Comparison of ENCODE assay signal across 1 cellular context in the genomic region with DNA sequence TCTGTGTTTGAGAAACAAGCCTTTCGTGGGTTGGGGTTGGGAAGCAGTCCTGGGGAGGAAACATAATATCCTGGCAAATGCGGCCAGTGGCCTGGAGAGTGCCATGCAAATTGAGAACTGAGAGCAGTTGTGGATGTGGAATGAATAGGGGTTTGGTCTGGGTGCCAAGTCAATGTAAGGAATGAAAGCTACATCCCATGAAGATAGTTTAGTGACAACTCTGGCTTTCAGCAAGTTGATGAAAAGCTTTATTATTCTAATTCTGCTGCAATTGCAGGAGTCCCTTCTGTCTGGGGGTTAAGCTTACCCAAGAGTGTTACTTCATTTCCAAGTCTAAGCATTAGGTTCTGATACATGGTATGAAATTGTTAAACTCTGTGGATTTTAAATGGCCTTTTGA.
TF ChIP-seq lines count a peak whose summit lies in the region.

No MANE protein-coding gene starts in this region.

TF ChIP-seq in GM23338, 12 proteins besides CTCF, POLR2A, EP300 and RAD21 (continued from another document):
- TF ChIP-seq, protein P1, sequence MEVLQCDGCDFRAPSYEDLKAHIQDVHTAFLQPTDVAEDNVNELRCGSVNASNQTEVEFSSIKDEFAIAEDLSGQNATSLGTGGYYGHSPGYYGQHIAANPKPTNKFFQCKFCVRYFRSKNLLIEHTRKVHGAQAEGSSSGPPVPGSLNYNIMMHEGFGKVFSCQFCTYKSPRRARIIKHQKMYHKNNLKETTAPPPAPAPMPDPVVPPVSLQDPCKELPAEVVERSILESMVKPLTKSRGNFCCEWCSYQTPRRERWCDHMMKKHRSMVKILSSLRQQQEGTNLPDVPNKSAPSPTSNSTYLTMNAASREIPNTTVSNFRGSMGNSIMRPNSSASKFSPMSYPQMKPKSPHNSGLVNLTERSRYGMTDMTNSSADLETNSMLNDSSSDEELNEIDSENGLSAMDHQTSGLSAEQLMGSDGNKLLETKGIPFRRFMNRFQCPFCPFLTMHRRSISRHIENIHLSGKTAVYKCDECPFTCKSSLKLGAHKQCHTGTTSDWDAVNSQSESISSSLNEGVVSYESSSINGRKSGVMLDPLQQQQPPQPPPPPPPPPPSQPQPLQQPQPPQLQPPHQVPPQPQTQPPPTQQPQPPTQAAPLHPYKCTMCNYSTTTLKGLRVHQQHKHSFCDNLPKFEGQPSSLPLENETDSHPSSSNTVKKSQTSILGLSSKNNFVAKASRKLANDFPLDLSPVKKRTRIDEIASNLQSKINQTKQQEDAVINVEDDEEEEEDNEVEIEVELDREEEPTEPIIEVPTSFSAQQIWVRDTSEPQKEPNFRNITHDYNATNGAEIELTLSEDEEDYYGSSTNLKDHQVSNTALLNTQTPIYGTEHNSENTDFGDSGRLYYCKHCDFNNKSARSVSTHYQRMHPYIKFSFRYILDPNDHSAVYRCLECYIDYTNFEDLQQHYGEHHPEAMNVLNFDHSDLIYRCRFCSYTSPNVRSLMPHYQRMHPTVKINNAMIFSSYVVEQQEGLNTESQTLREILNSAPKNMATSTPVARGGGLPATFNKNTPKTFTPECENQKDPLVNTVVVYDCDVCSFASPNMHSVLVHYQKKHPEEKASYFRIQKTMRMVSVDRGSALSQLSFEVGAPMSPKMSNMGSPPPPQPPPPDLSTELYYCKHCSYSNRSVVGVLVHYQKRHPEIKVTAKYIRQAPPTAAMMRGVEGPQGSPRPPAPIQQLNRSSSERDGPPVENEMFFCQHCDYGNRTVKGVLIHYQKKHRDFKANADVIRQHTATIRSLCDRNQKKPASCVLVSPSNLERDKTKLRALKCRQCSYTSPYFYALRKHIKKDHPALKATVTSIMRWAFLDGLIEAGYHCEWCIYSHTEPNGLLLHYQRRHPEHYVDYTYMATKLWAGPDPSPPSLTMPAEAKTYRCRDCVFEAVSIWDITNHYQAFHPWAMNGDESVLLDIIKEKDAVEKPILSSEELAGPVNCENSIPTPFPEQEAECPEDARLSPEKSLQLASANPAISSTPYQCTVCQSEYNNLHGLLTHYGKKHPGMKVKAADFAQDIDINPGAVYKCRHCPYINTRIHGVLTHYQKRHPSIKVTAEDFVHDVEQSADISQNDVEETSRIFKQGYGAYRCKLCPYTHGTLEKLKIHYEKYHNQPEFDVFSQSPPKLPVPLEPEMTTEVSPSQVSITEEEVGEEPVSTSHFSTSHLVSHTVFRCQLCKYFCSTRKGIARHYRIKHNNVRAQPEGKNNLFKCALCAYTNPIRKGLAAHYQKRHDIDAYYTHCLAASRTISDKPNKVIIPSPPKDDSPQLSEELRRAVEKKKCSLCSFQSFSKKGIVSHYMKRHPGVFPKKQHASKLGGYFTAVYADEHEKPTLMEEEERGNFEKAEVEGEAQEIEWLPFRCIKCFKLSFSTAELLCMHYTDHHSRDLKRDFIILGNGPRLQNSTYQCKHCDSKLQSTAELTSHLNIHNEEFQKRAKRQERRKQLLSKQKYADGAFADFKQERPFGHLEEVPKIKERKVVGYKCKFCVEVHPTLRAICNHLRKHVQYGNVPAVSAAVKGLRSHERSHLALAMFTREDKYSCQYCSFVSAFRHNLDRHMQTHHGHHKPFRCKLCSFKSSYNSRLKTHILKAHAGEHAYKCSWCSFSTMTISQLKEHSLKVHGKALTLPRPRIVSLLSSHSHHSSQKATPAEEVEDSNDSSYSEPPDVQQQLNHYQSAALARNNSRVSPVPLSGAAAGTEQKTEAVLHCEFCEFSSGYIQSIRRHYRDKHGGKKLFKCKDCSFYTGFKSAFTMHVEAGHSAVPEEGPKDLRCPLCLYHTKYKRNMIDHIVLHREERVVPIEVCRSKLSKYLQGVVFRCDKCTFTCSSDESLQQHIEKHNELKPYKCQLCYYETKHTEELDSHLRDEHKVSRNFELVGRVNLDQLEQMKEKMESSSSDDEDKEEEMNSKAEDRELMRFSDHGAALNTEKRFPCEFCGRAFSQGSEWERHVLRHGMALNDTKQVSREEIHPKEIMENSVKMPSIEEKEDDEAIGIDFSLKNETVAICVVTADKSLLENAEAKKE (CRISPR knock-in tag; IDR thresholded peaks at IDR 0.05), result peak; percentile 80
